1 cellular context compared by ENCODE assay signal in genomic region chr13:27270594-27271520, GRCh38.
A peak's percentile ranks its signal among the peaks of the same experiment; 100 is the strongest.
TF ChIP-seq lines count a peak whose summit lies in the region.

TSS of gene RASL11A (plus strand) at chr13:27270830. CDS start at chr13:27270945, 115 bp downstream.

TF ChIP-seq in HepG2, 621 proteins besides CTCF, POLR2A, EP300 and RAD21 (continued from another document):
- TF ChIP-seq, protein P1, sequence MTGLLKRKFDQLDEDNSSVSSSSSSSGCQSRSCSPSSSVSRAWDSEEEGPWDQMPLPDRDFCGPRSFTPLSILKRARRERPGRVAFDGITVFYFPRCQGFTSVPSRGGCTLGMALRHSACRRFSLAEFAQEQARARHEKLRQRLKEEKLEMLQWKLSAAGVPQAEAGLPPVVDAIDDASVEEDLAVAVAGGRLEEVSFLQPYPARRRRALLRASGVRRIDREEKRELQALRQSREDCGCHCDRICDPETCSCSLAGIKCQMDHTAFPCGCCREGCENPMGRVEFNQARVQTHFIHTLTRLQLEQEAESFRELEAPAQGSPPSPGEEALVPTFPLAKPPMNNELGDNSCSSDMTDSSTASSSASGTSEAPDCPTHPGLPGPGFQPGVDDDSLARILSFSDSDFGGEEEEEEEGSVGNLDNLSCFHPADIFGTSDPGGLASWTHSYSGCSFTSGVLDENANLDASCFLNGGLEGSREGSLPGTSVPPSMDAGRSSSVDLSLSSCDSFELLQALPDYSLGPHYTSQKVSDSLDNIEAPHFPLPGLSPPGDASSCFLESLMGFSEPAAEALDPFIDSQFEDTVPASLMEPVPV (CRISPR knock-in tag; IDR thresholded peaks at IDR 0.05): peak; percentile 34; the same call in 1 of the 2 replicates
- TF ChIP-seq KLF13 (CRISPR knock-in tag; IDR thresholded peaks at IDR 0.05): 0 out of 2 replicates have a peak, but pooled peaks have one; percentile 35
- no peak for TF ChIP-seq FOXJ3 (CRISPR knock-in tag; IDR thresholded peaks at IDR 0.05; ENCODE audit: borderline replicate concordance)
- no peak for TF ChIP-seq NFIB (CRISPR knock-in tag; IDR thresholded peaks at IDR 0.05; ENCODE audit: borderline replicate concordance)
- peak; percentile 57; the same call in 1 of the 2 replicates for TF ChIP-seq KLF6 (CRISPR knock-in tag; IDR thresholded peaks at IDR 0.05)
- TF ChIP-seq PTBP1 (IDR thresholded peaks at IDR 0.05; ENCODE audit: low read depth, low read length, poor library complexity, severe bottlenecking): peak; percentile 85
- peak; percentile 90; the same call in 1 of the 2 replicates for TF ChIP-seq MTF2 (CRISPR knock-in tag; IDR thresholded peaks at IDR 0.05; ENCODE audit: borderline replicate concordance)
- peak; percentile 86; the same call in 1 of the 2 replicates for TF ChIP-seq ZNF784 (CRISPR knock-in tag; IDR thresholded peaks at IDR 0.05; ENCODE audit: borderline replicate concordance)
- no peak for TF ChIP-seq SOX6 (IDR thresholded peaks at IDR 0.05)
- TF ChIP-seq SOX6 (CRISPR knock-in tag; IDR thresholded peaks at IDR 0.05): no peak
- no peak for TF ChIP-seq THAP9 (CRISPR knock-in tag; IDR thresholded peaks at IDR 0.05; ENCODE audit: borderline replicate concordance)
- TF ChIP-seq, protein P2, sequence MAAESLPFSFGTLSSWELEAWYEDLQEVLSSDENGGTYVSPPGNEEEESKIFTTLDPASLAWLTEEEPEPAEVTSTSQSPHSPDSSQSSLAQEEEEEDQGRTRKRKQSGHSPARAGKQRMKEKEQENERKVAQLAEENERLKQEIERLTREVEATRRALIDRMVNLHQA (CRISPR knock-in tag; IDR thresholded peaks at IDR 0.05): no peak
- no peak for TF ChIP-seq ARNT2 (CRISPR knock-in tag; IDR thresholded peaks at IDR 0.05; ENCODE audit: low read depth)
- TF ChIP-seq SRSF9 (IDR thresholded peaks at IDR 0.05; ENCODE audit: borderline replicate concordance, insufficient read depth, low read depth, low read length, poor library complexity, severe bottlenecking): no peak
- TF ChIP-seq RNF2 (conservative IDR thresholded peaks at IDR 0.05; ENCODE audit: low read depth): peak; percentile 80
- TF ChIP-seq ZMAT3 (CRISPR knock-in tag; conservative IDR thresholded peaks at IDR 0.05): peak; percentile 49; the same call in 1 of the 2 replicates
- TF ChIP-seq ZNF331 (CRISPR knock-in tag; IDR thresholded peaks at IDR 0.05): peak; percentile 29; the same call in 1 of the 2 replicates
- no peak for TF ChIP-seq ZNF143 (CRISPR knock-in tag; IDR thresholded peaks at IDR 0.05)
- peak; percentile 90 for TF ChIP-seq MYPOP (CRISPR knock-in tag; IDR thresholded peaks at IDR 0.05)
- TF ChIP-seq MZF1 (CRISPR knock-in tag; IDR thresholded peaks at IDR 0.05; ENCODE audit: borderline replicate concordance): no peak
- peak; percentile 7; the same call in 1 of the 2 replicates for TF ChIP-seq FOSL2 (CRISPR knock-in tag; IDR thresholded peaks at IDR 0.05)
- TF ChIP-seq, protein P3, sequence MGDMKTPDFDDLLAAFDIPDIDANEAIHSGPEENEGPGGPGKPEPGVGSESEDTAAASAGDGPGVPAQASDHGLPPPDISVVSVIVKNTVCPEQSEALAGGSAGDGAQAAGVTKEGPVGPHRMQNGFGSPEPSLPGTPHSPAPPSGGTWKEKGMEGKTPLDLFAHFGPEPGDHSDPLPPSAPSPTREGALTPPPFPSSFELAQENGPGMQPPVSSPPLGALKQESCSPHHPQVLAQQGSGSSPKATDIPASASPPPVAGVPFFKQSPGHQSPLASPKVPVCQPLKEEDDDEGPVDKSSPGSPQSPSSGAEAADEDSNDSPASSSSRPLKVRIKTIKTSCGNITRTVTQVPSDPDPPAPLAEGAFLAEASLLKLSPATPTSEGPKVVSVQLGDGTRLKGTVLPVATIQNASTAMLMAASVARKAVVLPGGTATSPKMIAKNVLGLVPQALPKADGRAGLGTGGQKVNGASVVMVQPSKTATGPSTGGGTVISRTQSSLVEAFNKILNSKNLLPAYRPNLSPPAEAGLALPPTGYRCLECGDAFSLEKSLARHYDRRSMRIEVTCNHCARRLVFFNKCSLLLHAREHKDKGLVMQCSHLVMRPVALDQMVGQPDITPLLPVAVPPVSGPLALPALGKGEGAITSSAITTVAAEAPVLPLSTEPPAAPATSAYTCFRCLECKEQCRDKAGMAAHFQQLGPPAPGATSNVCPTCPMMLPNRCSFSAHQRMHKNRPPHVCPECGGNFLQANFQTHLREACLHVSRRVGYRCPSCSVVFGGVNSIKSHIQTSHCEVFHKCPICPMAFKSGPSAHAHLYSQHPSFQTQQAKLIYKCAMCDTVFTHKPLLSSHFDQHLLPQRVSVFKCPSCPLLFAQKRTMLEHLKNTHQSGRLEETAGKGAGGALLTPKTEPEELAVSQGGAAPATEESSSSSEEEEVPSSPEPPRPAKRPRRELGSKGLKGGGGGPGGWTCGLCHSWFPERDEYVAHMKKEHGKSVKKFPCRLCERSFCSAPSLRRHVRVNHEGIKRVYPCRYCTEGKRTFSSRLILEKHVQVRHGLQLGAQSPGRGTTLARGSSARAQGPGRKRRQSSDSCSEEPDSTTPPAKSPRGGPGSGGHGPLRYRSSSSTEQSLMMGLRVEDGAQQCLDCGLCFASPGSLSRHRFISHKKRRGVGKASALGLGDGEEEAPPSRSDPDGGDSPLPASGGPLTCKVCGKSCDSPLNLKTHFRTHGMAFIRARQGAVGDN (CRISPR knock-in tag; IDR thresholded peaks at IDR 0.05): peak; percentile 93
- 0 out of 2 replicates have a peak, but pooled peaks have one; percentile 5 for TF ChIP-seq PITX1 (CRISPR knock-in tag; IDR thresholded peaks at IDR 0.05)
- TF ChIP-seq PHF8 (CRISPR knock-in tag; IDR thresholded peaks at IDR 0.05): peak; percentile 64
- no peak for TF ChIP-seq ZNF160 (CRISPR knock-in tag; IDR thresholded peaks at IDR 0.05)
- peak; percentile 45; the same call in 1 of the 2 replicates for TF ChIP-seq KMT2B (CRISPR knock-in tag; IDR thresholded peaks at IDR 0.05)
- peak; percentile 31; the same call in 1 of the 2 replicates for TF ChIP-seq ZNF766 (CRISPR knock-in tag; IDR thresholded peaks at IDR 0.05; ENCODE audit: borderline replicate concordance)
- TF ChIP-seq ONECUT2 (CRISPR knock-in tag; IDR thresholded peaks at IDR 0.05): no peak
TF ChIP-seq in HepG2: peak in this region for 190.
